In genomic region chr5:42605490-42605889, GRCh38 we compare ENCODE assay signal across 18 cellular contexts.
"Had no signal": no experiment of that assay in that cellular context is flagged by ENCODE, and none has a peak within 500 bp of the region (broad histone marks: within the 10 kb centered on the region; RNA-seq: fewer than 3 reads in every experiment).

No MANE protein-coding gene starts in this region.

- H3K4me3 ChIP-seq: colonic mucosa, heart left ventricle, prostate gland, sigmoid colon, stomach had no signal

- H3K9me3 ChIP-seq: colonic mucosa, heart left ventricle, prostate gland, sigmoid colon, stomach had no signal

- H3K4me1 ChIP-seq: colonic mucosa, foreskin keratinocyte, parathyroid adenoma, prostate gland, stomach had no signal

- ATAC-seq: foreskin keratinocyte, heart left ventricle, left ventricle myocardium superior had no signal

- H3K9ac ChIP-seq: parathyroid adenoma had no signal

- H3K27me3 ChIP-seq: colonic mucosa, foreskin keratinocyte, heart left ventricle, sigmoid colon, stomach had no signal

- H3K36me3 ChIP-seq: colonic mucosa, heart left ventricle, prostate gland, sigmoid colon, stomach had no signal

- FAIRE-seq: islet of Langerhans, small intestine, urothelium cell line had no signal

- H3K27ac ChIP-seq: colonic mucosa, foreskin keratinocyte, heart left ventricle, parathyroid adenoma, prostate gland, sigmoid colon, stomach had no signal

- H2AFZ ChIP-seq: parathyroid adenoma had no signal

- DNase-seq: colonic mucosa; dermis blood vessel endothelial cell; foreskin keratinocyte; heart left ventricle; hypothalamus; left ventricle myocardium superior; mesendoderm; naive B cell; occipital lobe; sigmoid colon; small intestine; stimulated activated CD4-positive, alpha-beta T cell treated with anti-CD3 and anti-CD28 coated beads, Interleukin-12 subunit alpha, Interleukin-12 subunit beta, amount 100 ng/mL, for 4 hours; stimulated activated naive CD4-positive, alpha-beta T cell; stomach had no signal
